ENCODE assay signal across 1 cellular context in genomic region chrX:77743720-77744119, GRCh38.
TF ChIP-seq lines count a peak whose summit lies in the region.

No MANE protein-coding gene starts in this region.

TF ChIP-seq in WTC11, 78 proteins besides CTCF, POLR2A, EP300 and RAD21 (continued from another document):
- TF ChIP-seq NFE2L1 (CRISPR knock-in tag; IDR thresholded peaks at IDR 0.05) = no peak
- TF ChIP-seq ZNF219 (CRISPR knock-in tag; IDR thresholded peaks at IDR 0.05; ENCODE audit: borderline replicate concordance) = no peak
- no peak for TF ChIP-seq RELA (CRISPR knock-in tag; IDR thresholded peaks at IDR 0.05; ENCODE audit: borderline replicate concordance)
- TF ChIP-seq ZNF416 (CRISPR knock-in tag; IDR thresholded peaks at IDR 0.05) = no peak
